Comparison of ENCODE assay signal across 9 cellular contexts in the genomic region with DNA sequence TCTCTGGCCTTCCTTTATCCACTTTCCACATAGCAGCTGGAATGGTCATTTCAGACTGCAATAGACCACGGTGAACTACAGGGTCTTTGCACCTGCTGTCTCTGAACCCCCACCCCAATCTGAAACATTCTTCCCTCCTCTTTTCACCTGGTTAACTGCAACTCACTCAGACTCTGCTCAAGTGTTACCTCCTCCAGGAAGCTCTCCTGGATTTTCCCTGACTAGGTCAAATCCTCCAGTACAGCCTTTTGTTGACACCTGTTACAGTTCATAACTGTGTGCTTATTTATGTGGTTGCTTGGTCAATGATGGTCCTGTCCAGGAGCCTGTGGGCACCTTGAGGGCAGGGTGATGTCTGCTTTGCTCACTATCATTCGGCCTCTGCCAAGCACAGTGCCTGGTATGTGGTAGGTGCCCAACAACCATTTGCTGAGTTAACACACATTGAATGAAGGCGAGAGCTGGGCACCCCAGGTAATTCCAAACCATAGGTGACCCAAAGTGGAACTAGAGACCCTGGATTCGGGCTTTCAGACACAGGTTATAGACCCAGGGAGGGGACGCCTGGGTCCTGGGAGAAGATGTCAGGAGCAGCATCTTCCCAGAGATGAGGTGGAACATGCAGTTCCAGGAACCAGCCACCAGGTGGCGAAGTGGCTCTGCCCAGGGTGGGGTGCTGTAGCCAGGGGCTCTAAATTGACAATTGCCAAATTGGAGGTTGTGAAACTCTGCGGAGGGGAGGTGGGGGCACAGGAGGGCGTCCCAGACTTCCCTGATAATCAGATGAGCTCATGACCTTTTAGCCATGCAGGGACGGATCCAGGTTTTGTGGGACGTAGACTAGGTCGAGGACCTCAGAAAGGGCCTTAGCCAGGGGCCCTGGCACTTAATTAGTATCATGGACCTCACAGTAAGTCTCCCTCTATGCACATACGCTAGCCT. TPM values are rescaled to one million over a fixed set of nuclear protein-coding genes. Genes with fewer than 3 reads are reported as not detected.
DNase-seq lines count a peak whose midpoint lies in the region; ATAC-seq and TF ChIP-seq lines count a peak whose summit lies in the region.
"Had no signal": no experiment of that assay in that cellular context is flagged by ENCODE, and none has a peak within 500 bp of the region (broad histone marks: within the 10 kb centered on the region; RNA-seq: fewer than 3 reads in every experiment).

No MANE protein-coding gene starts in this region.

- no peak overlapping the region for H3K4me3 ChIP-seq in Jurkat, Clone E6-1 (ENCODE audit: low read length)
- no peak overlapping the region for H3K4me3 ChIP-seq in right atrium auricular region

- POLR2A ChIA-PET in T-cell (lab: Charles Lee) = no interaction called here

- CTCF ChIA-PET in T-cell (lab: Charles Lee) = interaction anchor here (0.6 to 3.6 kb wide), 15 partner anchors 10 to 1400 kb away, joined by 3 to 24 read pairs (median 4); no protein-coding TSS in a partner anchor

- H3K27me3 ChIP-seq in right atrium auricular region = no peaks in the 10 kb centered on the region

- peak; percentile 33 for DNase-seq in DMS114 treated with DMSO at 0.1 percent for 48 hours (lab: John Stamatoyannopoulos, UW; ENCODE audit: unreplicated experiment)
- peak; percentile 20 for DNase-seq in Jurkat, Clone E6-1 (ENCODE audit: low read depth, low spot score)
- DNase-seq in T-cell = peak; percentile 13 to 73 (median 58)
- peak in 49 of 56 donors; percentile 5 to 78 (median 37) for DNase-seq in amygdala (lab: John Stamatoyannopoulos, UW)
- DNase-seq in right atrium auricular region (ENCODE audit: low spot score) = peak; percentile 77
- peak; percentile 83 for DNase-seq in sciatic nerve (ENCODE audit: low spot score)
- no peak for DNase-seq in NCI-H1048 (lab: John Stamatoyannopoulos, UW)

- no peaks in the 10 kb centered on the region for H3K9me3 ChIP-seq in right atrium auricular region

- no peaks in the 10 kb centered on the region for H3K36me3 ChIP-seq in right atrium auricular region

- H3K27ac ChIP-seq in right atrium auricular region = no peak overlapping the region

- H3K4me1 Mint-ChIP-seq in T-cell = peaks cover 0 to 2% (median 0%) of the 10 kb centered on the region in 3 donors

- no peaks in the 10 kb centered on the region for H3K9me3 Mint-ChIP-seq in T-cell

- no peak overlapping the region for H3K27ac Mint-ChIP-seq in T-cell
- H3K27ac Mint-ChIP-seq: activated naive CD8-positive, alpha-beta T cell had no signal

- H3K36me3 Mint-ChIP-seq in T-cell = no peaks in the 10 kb centered on the region
- H3K36me3 Mint-ChIP-seq: activated naive CD8-positive, alpha-beta T cell had no signal

- intact Hi-C loops in sciatic nerve (cut with DNase I) = loop anchor here (5.0 kb wide), 1 partner anchor 77 kb away; a partner anchor contains a TSS

- H3K4me3 Mint-ChIP-seq in T-cell = no peak overlapping the region
- H3K4me3 Mint-ChIP-seq: activated naive CD8-positive, alpha-beta T cell had no signal

- H3K4me1 ChIP-seq in right atrium auricular region = no peaks in the 10 kb centered on the region

- ATAC-seq in T-cell (replicated peaks in 1 of 4) = peak; percentile 78 to 83 (median 81)
- peak; percentile 93 for ATAC-seq in sciatic nerve
- no peak for ATAC-seq in GM19452 (IDR thresholded peaks at IDR 0.05; ENCODE audit: unreplicated experiment)

- peaks cover 0 to 3% of the 10 kb centered on the region in 2 donors for H3K27me3 Mint-ChIP-seq in T-cell

- peak; percentile 94 to 98 for TF ChIP-seq CTCF in right atrium auricular region (IDR thresholded peaks at IDR 0.05)

RNA-seq across cellular contexts. Expression of a gene that starts 28.1 kb away (rescaled TPM):
- not detected for polyA plus RNA-seq in Jurkat, Clone E6-1 (2012; ENCODE audit: insufficient read depth, insufficient read length)
- total RNA-seq in T-cell = not detected
- total RNA-seq in right atrium auricular region = under 1 TPM; 0.59 to 0.90 TPM
- 1.3 TPM for total RNA-seq in sciatic nerve
